Comparison of ENCODE assay signal across 14 cellular contexts in genomic region chrX:153800177-153800722, GRCh38. TPM values are rescaled to one million over a fixed set of nuclear protein-coding genes. Genes with fewer than 3 reads are reported as not detected.
A peak's percentile ranks its signal among the peaks of the same experiment; 100 is the strongest.
DNase-seq lines count a peak whose midpoint lies in the region; ATAC-seq and TF ChIP-seq lines count a peak whose summit lies in the region.
"Had no signal": no experiment of that assay in that cellular context is flagged by ENCODE, and none has a peak within 500 bp of the region (broad histone marks: within the 10 kb centered on the region; RNA-seq: fewer than 3 reads in every experiment).

No MANE protein-coding gene starts in this region.

- TF ChIP-seq RAD21 in HCT116 (IDR thresholded peaks at IDR 0.05; ENCODE audit: low read depth): no peak

- no peaks in the 10 kb centered on the region for H3K9me3 ChIP-seq in DND-41 (ENCODE audit: insufficient read depth, low read length, severe bottlenecking)
- no peaks in the 10 kb centered on the region for H3K9me3 ChIP-seq in HCT116 (ENCODE audit: control insufficient read depth in 1 of 2, insufficient read depth in 1 of 2, low read depth in 1 of 2, low read length in 2 of 2)
- no peaks in the 10 kb centered on the region for H3K9me3 ChIP-seq in A673 (ENCODE audit: low read depth, low read length, poor library complexity, severe bottlenecking)
- peaks cover 9% of the 10 kb centered on the region for H3K9me3 ChIP-seq in mammary epithelial cell (replicated peaks; ENCODE audit: insufficient read depth, low read length)
- H3K9me3 ChIP-seq: Peyer's patch had no signal

- POLR2A ChIA-PET in HCT116 (lab: Charles Lee) (no interaction called here), A673 (lab: Charles Lee; ENCODE audit: low non-redundant PET) (no interaction called here)

- H3K4me1 ChIP-seq in DND-41 (ENCODE audit: insufficient read depth, low read length): peaks cover 16% of the 10 kb centered on the region
- peaks cover 0 to 7% of the 10 kb centered on the region in 2 experiments; a peak in 1 of 4 replicates for H3K4me1 ChIP-seq in HCT116 (ENCODE audit: control insufficient read depth in 1 of 2, insufficient read depth in 2 of 2, low read length in 2 of 2)
- H3K4me1 ChIP-seq in A673 (ENCODE audit: insufficient read depth, low read length, poor library complexity, severe bottlenecking): no peaks in the 10 kb centered on the region
- peaks cover 4% of the 10 kb centered on the region for H3K4me1 ChIP-seq in mammary epithelial cell (ENCODE audit: insufficient read depth, low read length)

- no peak overlapping the region for H3K27ac ChIP-seq in DND-41 (ENCODE audit: low read length)
- H3K27ac ChIP-seq in HCT116 (ENCODE audit: low read depth, low read length): no peak overlapping the region
- H3K27ac ChIP-seq in A673 (ENCODE audit: low read depth, low read length, poor library complexity, severe bottlenecking): no peak overlapping the region
- H3K27ac ChIP-seq in mammary epithelial cell (ENCODE audit: insufficient read depth, low read depth, low read length): no peak overlapping the region
- H3K27ac ChIP-seq: Peyer's patch had no signal

- H3K9me2 ChIP-seq in HCT116 (ENCODE audit: insufficient read depth): no peaks in the 10 kb centered on the region

- H3K4me3 ChIP-seq in DND-41 (ENCODE audit: low read depth in 1 of 2, low read length in 2 of 2) (no peak overlapping the region), HCT116 (replicated peaks in 1 of 2; ENCODE audit: low read depth in 1 of 2, low read length in 2 of 2) (no peak overlapping the region), A673 (ENCODE audit: low read depth, low read length, poor library complexity, severe bottlenecking) (no peak overlapping the region), mammary epithelial cell (replicated peaks in 1 of 3; ENCODE audit: insufficient read depth in 1 of 3, low read depth in 2 of 3, low read length in 3 of 3) (no peak overlapping the region)
- H3K4me3 ChIP-seq: Peyer's patch had no signal

- H3K79me2 ChIP-seq in DND-41 (ENCODE audit: insufficient read depth, low read length) (peaks cover 16% of the 10 kb centered on the region), HCT116 (ENCODE audit: insufficient read depth, low read length) (peaks cover 14% of the 10 kb centered on the region; the same call in 1 of the 2 replicates), mammary epithelial cell (ENCODE audit: insufficient read depth, low read length) (peaks cover 22% of the 10 kb centered on the region)

- intact Hi-C loops in HCT116 (cut with micrococcal nuclease): no loop called here
- intact Hi-C loops in A673 (cut with micrococcal nuclease; ENCODE audit: unreplicated experiment): no loop called here
- intact Hi-C loops in mammary epithelial cell (cut with micrococcal nuclease): no loop called here

- H3K27me3 ChIP-seq in DND-41 (ENCODE audit: insufficient read depth, low read length, poor library complexity) (no peaks in the 10 kb centered on the region), HCT116 (ENCODE audit: insufficient read depth, low read length) (no peaks in the 10 kb centered on the region), A673 (replicated peaks; ENCODE audit: insufficient read depth, low read depth, low read length, poor library complexity) (no peaks in the 10 kb centered on the region), mammary epithelial cell (ENCODE audit: insufficient read depth, low read length) (no peaks in the 10 kb centered on the region)
- H3K27me3 ChIP-seq: Peyer's patch had no signal

- in situ Hi-C loops in mammary epithelial cell (cut with MboI; ENCODE audit: low sequenced_read_pairs in 2 of 2): no loop called here

- peak; percentile 35; the same call in 2 of the 3 replicates for ATAC-seq in DND-41 (ENCODE audit: insufficient read depth, low read depth)
- ATAC-seq in HCT116: peak; percentile 11; the same call in 1 of the 2 replicates
- ATAC-seq in left lobe of liver: peak; percentile 27
- ATAC-seq: CD8-positive, alpha-beta T cell had no signal

- WGBS in mammary epithelial cell (ENCODE audit: low coverage, missing lambda C conversion rate): 76% methylated on average over 5 of the region's 16 CpGs

- RAD21 ChIA-PET in HCT116 (lab: Charles Lee; ENCODE audit: low non-redundant PET in 1 of 2, low total read pairs in 2 of 2, uncharacterized antibody in 2 of 2, unreplicated experiment in 2 of 2): interaction anchor here in 1 of 2 experiments (0.6 kb wide), 1 partner anchor 85 kb away, joined by 3 read pairs; no protein-coding TSS in a partner anchor

- DNase-seq in DND-41 (no peak), HCT116 (ENCODE audit: low read depth, low spot score) (no peak), cerebellum (ENCODE audit: low spot score) (peak; percentile 34), left lobe of liver (ENCODE audit: low spot score) (no peak), NCI-H524 (lab: John Stamatoyannopoulos, UW) (no peak), midbrain (lab: John Stamatoyannopoulos, UW) (no peak), A673 (ENCODE audit: low spot score) (no peak), mammary epithelial cell (no peak)
- DNase-seq: CD8-positive, alpha-beta T cell; NCI-H1436; NCI-H2081; NCI-H526; Peyer's patch; SHP77 treated with DMSO at 0.1 percent for 48 hours had no signal

- CTCF ChIA-PET in HCT116 (lab: Charles Lee): no interaction called here
- CTCF ChIA-PET in A673 (lab: Charles Lee): no interaction called here
- CTCF ChIA-PET in mammary epithelial cell (lab: Charles Lee; ENCODE audit: low non-redundant PET): no interaction called here

- H4K20me1 ChIP-seq in DND-41 (ENCODE audit: insufficient read depth, low read length) (peaks cover 19% of the 10 kb centered on the region; the same call in 1 of the 2 replicates), HCT116 (ENCODE audit: insufficient read depth) (no peaks in the 10 kb centered on the region), mammary epithelial cell (ENCODE audit: insufficient read depth, low read length) (no peaks in the 10 kb centered on the region)

- no peak overlapping the region for H3K4me2 ChIP-seq in DND-41 (ENCODE audit: insufficient read depth, low read length)
- no peak overlapping the region for H3K4me2 ChIP-seq in HCT116 (ENCODE audit: low read length)
- no peak overlapping the region for H3K4me2 ChIP-seq in mammary epithelial cell (ENCODE audit: insufficient read depth, low read depth, low read length)

- H3K36me3 ChIP-seq in DND-41 (ENCODE audit: insufficient read depth, low read length) (peaks cover 35% of the 10 kb centered on the region), HCT116 (ENCODE audit: control insufficient read depth in 1 of 2, insufficient read depth in 2 of 2, low read length in 2 of 2) (peaks cover 0 to 6% of the 10 kb centered on the region in 2 experiments; a peak in 1 of 4 replicates), A673 (ENCODE audit: insufficient read depth, low read length, poor library complexity, severe bottlenecking) (peaks cover 12% of the 10 kb centered on the region), mammary epithelial cell (ENCODE audit: insufficient read depth, low read length) (no peaks in the 10 kb centered on the region)

- no TSS peak for BruUV-seq in HCT116 (replicated peaks; lab: Mats Ljungman, UMichigan)
- no TSS peak for BruUV-seq in A673 (replicated peaks; lab: Mats Ljungman, UMichigan)
- BruUV-seq in mammary epithelial cell (replicated peaks; lab: Mats Ljungman, UMichigan): no TSS peak

- dilution Hi-C loops in mammary epithelial cell (cut with HindIII; ENCODE audit: low sequenced_read_pairs): no loop called here

- TF ChIP-seq CTCF in DND-41 (IDR thresholded peaks at IDR 0.05; ENCODE audit: borderline replicate concordance, extremely low read depth, low read length, poor library complexity, severe bottlenecking) (no peak), HCT116 (IDR thresholded peaks at IDR 0.05 in 2 of 3, conservative IDR thresholded peaks at IDR 0.05 in 1 of 3; ENCODE audit: borderline replicate concordance in 1 of 3, insufficient read depth in 1 of 3, low read depth in 2 of 3, low read length in 2 of 3) (no peak), A673 (conservative IDR thresholded peaks at IDR 0.05; ENCODE audit: low read depth, low read length) (no peak), mammary epithelial cell (conservative IDR thresholded peaks at IDR 0.05 in 1 of 2, IDR thresholded peaks at IDR 0.05 in 1 of 2; ENCODE audit: extremely low read depth in 1 of 2, insufficient read depth in 1 of 2, low read depth in 1 of 2, low read length in 2 of 2) (no peak)

- no peak overlapping the region for H2AFZ ChIP-seq in DND-41 (ENCODE audit: low read depth, low read length)
- H2AFZ ChIP-seq in HCT116 (ENCODE audit: low read depth, low read length, poor library complexity, severe bottlenecking): no peak overlapping the region
- H2AFZ ChIP-seq in mammary epithelial cell (ENCODE audit: low read depth, low read length): no peak overlapping the region

- no peak for TF ChIP-seq POLR2A in HCT116 (IDR thresholded peaks at IDR 0.05; ENCODE audit: borderline replicate concordance, extremely low read depth, insufficient read depth, insufficient read length)

- H3K9ac ChIP-seq in DND-41 (ENCODE audit: low read depth, low read length) (no peak overlapping the region), HCT116 (ENCODE audit: low read length) (no peak overlapping the region), mammary epithelial cell (ENCODE audit: insufficient read depth, low read length) (no peak overlapping the region)

RNA-seq across cellular contexts. Expression of gene SSR4, which starts 5.8 kb away (rescaled TPM):
- total RNA-seq in HCT116 (2021; ENCODE audit: unreplicated experiment) (182 TPM), cerebellum (68.6 TPM), left lobe of liver (211 TPM), A673 (2021) (205 and 214 TPM in 2 replicates), mammary epithelial cell (100 to 1,000 TPM; 104 to 173 TPM)
- polyA plus RNA-seq in HCT116 (2012): 368 and 404 TPM in 2 replicates
- polyA plus RNA-seq in mammary epithelial cell: 276 TPM
- polyA minus RNA-seq in mammary epithelial cell: 111 TPM

RNA-seq across cellular contexts. Expression of gene IDH3G, which starts 6.1 kb away (rescaled TPM):
- total RNA-seq in HCT116 (2021; ENCODE audit: unreplicated experiment) (49.7 TPM), cerebellum (31.1 TPM), left lobe of liver (25.4 TPM), A673 (2021) (52.0 and 55.7 TPM in 2 replicates), mammary epithelial cell (10 to 100 TPM; 40.5 to 54.9 TPM)
- 88.3 and 106 TPM in 2 replicates for polyA plus RNA-seq in HCT116 (2012)
- 89.3 TPM for polyA plus RNA-seq in mammary epithelial cell
- polyA minus RNA-seq in mammary epithelial cell: 76.4 TPM

RNA-seq across cellular contexts. Expression of gene SRPK3, which starts 19.4 kb away (rescaled TPM):
- not detected for total RNA-seq in HCT116 (2021; ENCODE audit: unreplicated experiment)
- 0.21 and 0.39 TPM in 2 replicates for polyA plus RNA-seq in HCT116 (2012)
- 0.18 TPM for total RNA-seq in cerebellum
- total RNA-seq in left lobe of liver: not detected
- not detected in 2 replicates for total RNA-seq in A673 (2021)
- total RNA-seq in mammary epithelial cell: under 1 TPM; 0.09 to 0.33 TPM
- polyA plus RNA-seq in mammary epithelial cell: 0.10 TPM
- polyA minus RNA-seq in mammary epithelial cell: not detected
- total RNA-seq: CD8-positive, alpha-beta T cell had no signal

RNA-seq across cellular contexts. Expression of gene PDZD4, which starts 30.1 kb away (rescaled TPM):
- total RNA-seq in HCT116 (2021; ENCODE audit: unreplicated experiment) (0.30 TPM), cerebellum (89.6 TPM), left lobe of liver (0.91 TPM), A673 (2021) (2.6 and 6.0 TPM in 2 replicates), mammary epithelial cell (under 1 TPM; 0.33 to 0.54 TPM)
- 0.10 and 0.40 TPM in 2 replicates for polyA plus RNA-seq in HCT116 (2012)
- 0.23 TPM for polyA plus RNA-seq in mammary epithelial cell
- polyA minus RNA-seq in mammary epithelial cell: not detected

RNA-seq across cellular contexts. Expression of gene PLXNB3, which starts 36.2 kb away (rescaled TPM):
- total RNA-seq in HCT116 (2021; ENCODE audit: unreplicated experiment): 4.8 TPM
- polyA plus RNA-seq in HCT116 (2012): 6.6 and 8.6 TPM in 2 replicates
- total RNA-seq in cerebellum: 3.3 TPM
- 1.4 TPM for total RNA-seq in left lobe of liver
- 0.59 TPM in 1 of 2 replicates, not detected in the other for total RNA-seq in A673 (2021)
- 10 to 100 TPM; 15.2 to 24.6 TPM for total RNA-seq in mammary epithelial cell
- polyA plus RNA-seq in mammary epithelial cell: 12.0 TPM
- 3.6 TPM for polyA minus RNA-seq in mammary epithelial cell
